Comparison of ENCODE assay signal across 10 cellular contexts in genomic region chr20:49973964-49974363, GRCh38.
"Had no signal": no experiment of that assay in that cellular context is flagged by ENCODE, and none has a peak within 500 bp of the region (broad histone marks: within the 10 kb centered on the region; RNA-seq: fewer than 3 reads in every experiment).

No MANE protein-coding gene starts in this region.

- H3K4me3 ChIP-seq: GM23248, K562 had no signal

- H3K27ac ChIP-seq: GM23248, HL-60 had no signal

- H3K27ac Mint-ChIP-seq: H9, HFFc6 had no signal

- ATAC-seq: K562 had no signal

- H3K4me3 Mint-ChIP-seq: H9, HFFc6 had no signal

- FAIRE-seq: H54, K562 had no signal

- H3K9me3 Mint-ChIP-seq: H9, HFFc6 had no signal

- DNase-seq: GM23248, GOT3, H9, HCEC 1CT, HFFc6, IMR-90, KG1 had no signal
